23 cellular contexts compared by ENCODE assay signal in genomic region chr2:66173635-66174034, GRCh38.
"Had no signal": no experiment of that assay in that cellular context is flagged by ENCODE, and none has a peak within 500 bp of the region (broad histone marks: within the 10 kb centered on the region; RNA-seq: fewer than 3 reads in every experiment).

No MANE protein-coding gene starts in this region.

- H3K9me3 Mint-ChIP-seq: memory B cell had no signal

- H2AFZ ChIP-seq: hepatocyte, neural progenitor cell had no signal

- H3K4me3 ChIP-seq: hepatocyte, left ventricle myocardium inferior, lower lobe of right lung, neural progenitor cell, pancreas, suprapubic skin, thyroid gland, upper lobe of left lung, uterus had no signal

- H3K9ac ChIP-seq: neural progenitor cell had no signal

- H3K9me3 ChIP-seq: left ventricle myocardium inferior, lower lobe of right lung, pancreas, suprapubic skin, thyroid gland, upper lobe of left lung, uterus had no signal

- H3K27me3 ChIP-seq: hepatocyte, neural progenitor cell, pancreas, suprapubic skin, thyroid gland, upper lobe of left lung, uterus had no signal

- H3K36me3 Mint-ChIP-seq: memory B cell; natural killer cell treated with Interleukin-12 subunit alpha and Interleukin-12 subunit beta and Interleukin-15 and Interleukin-18, amount 100 ng/mL, for 72 hours; neural progenitor cell had no signal

- DNase-seq: foreskin melanocyte; head of caudate nucleus; kidney; left cardiac atrium; left ventricle myocardium inferior; lower lobe of right lung; midbrain; occipital lobe; pancreas; right cardiac atrium; small intestine; stimulated activated CD4-positive, alpha-beta T cell treated with anti-CD3 and anti-CD28 coated beads, Interleukin-12 subunit alpha, Interleukin-12 subunit beta, amount 100 ng/mL, for 4 hours; stimulated activated naive CD8-positive, alpha-beta T cell treated with anti-CD3 and anti-CD28 coated beads, Interleukin-15, Interleukin-2, amounts not matched to agents 100 U/mL and 50 U/mL, for 24 hours; thyroid gland; upper lobe of left lung; uterus had no signal

- H3K36me3 ChIP-seq: left ventricle myocardium inferior, lower lobe of right lung, neural progenitor cell, pancreas, suprapubic skin, thyroid gland, upper lobe of left lung, uterus had no signal

- ATAC-seq: left cardiac atrium; lower lobe of right lung; natural killer cell treated with Interleukin-12 subunit alpha and Interleukin-12 subunit beta and Interleukin-15 and Interleukin-18, amount 100 ng/mL, for 72 hours; right cardiac atrium; stimulated activated naive CD8-positive, alpha-beta T cell treated with anti-CD3 and anti-CD28 coated beads, Interleukin-15, Interleukin-2, amounts not matched to agents 100 U/mL and 50 U/mL, for 24 hours had no signal

- H3K4me1 Mint-ChIP-seq: memory B cell, neural progenitor cell had no signal

- H3K27me3 Mint-ChIP-seq: dendritic cell treated with granulocyte-macrophage colony-stimulating factor and Interleukin-4, amounts not matched to agents 40 ng/mL and 50 ng/mL, for 4 days; memory B cell; natural killer cell treated with Interleukin-12 subunit alpha and Interleukin-12 subunit beta and Interleukin-15 and Interleukin-18, amount 100 ng/mL, for 72 hours; progenitor cell of endocrine pancreas had no signal

- H3K4me1 ChIP-seq: left ventricle myocardium inferior, lower lobe of right lung, thyroid gland, upper lobe of left lung, uterus had no signal

- H3K4me3 Mint-ChIP-seq: dendritic cell treated with granulocyte-macrophage colony-stimulating factor and Interleukin-4, amounts not matched to agents 40 ng/mL and 50 ng/mL, for 4 days; memory B cell; natural killer cell treated with Interleukin-12 subunit alpha and Interleukin-12 subunit beta and Interleukin-15 and Interleukin-18, amount 100 ng/mL, for 72 hours; neural progenitor cell had no signal

- H3K27ac ChIP-seq: hepatocyte, left ventricle myocardium inferior, lower lobe of right lung, neural progenitor cell, pancreas, suprapubic skin, thyroid gland, upper lobe of left lung, uterus had no signal

- H3K4me2 ChIP-seq: hepatocyte, neural progenitor cell had no signal

- H3K79me2 ChIP-seq: hepatocyte had no signal
